ENCODE assay signal across 1 cellular context in the genomic region with DNA sequence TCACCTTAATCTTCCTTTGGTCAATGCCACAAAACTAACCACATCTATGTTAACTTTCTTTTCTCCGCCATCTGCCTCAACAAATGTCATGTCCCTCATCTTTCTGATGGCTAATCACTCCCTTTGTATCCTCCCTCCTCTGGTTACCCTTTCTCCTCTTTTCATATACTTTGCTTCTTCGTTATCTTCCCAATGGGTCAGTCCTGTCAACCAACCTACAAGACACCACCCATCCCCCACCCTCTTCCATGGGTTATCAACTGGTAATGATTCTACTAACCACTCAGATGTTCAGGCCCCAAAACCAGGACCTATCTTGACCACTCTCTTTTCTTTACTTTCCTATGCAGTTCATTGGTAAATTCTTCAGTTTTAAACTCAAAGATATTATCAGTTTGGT.
TF ChIP-seq lines count a peak whose summit lies in the region.

No MANE protein-coding gene starts in this region.

TF ChIP-seq in K562, 482 proteins besides CTCF, POLR2A, EP300 and RAD21:
- TF ChIP-seq ZNF79 (CRISPR knock-in tag; IDR thresholded peaks at IDR 0.05; ENCODE audit: low read depth), result 0 out of 2 replicates have a peak, but pooled peaks have one; percentile 30
- no peak for TF ChIP-seq RBM14 (IDR thresholded peaks at IDR 0.05; ENCODE audit: borderline replicate concordance, insufficient read depth, low read depth, low read length)
- TF ChIP-seq CBX3 (IDR thresholded peaks at IDR 0.05; ENCODE audit: borderline replicate concordance in 1 of 2, low read length in 2 of 2), result no peak
- TF ChIP-seq HMG20B (CRISPR knock-in tag; IDR thresholded peaks at IDR 0.05), result 0 out of 2 replicates have a peak, but pooled peaks have one; percentile 46
- TF ChIP-seq, protein P1, sequence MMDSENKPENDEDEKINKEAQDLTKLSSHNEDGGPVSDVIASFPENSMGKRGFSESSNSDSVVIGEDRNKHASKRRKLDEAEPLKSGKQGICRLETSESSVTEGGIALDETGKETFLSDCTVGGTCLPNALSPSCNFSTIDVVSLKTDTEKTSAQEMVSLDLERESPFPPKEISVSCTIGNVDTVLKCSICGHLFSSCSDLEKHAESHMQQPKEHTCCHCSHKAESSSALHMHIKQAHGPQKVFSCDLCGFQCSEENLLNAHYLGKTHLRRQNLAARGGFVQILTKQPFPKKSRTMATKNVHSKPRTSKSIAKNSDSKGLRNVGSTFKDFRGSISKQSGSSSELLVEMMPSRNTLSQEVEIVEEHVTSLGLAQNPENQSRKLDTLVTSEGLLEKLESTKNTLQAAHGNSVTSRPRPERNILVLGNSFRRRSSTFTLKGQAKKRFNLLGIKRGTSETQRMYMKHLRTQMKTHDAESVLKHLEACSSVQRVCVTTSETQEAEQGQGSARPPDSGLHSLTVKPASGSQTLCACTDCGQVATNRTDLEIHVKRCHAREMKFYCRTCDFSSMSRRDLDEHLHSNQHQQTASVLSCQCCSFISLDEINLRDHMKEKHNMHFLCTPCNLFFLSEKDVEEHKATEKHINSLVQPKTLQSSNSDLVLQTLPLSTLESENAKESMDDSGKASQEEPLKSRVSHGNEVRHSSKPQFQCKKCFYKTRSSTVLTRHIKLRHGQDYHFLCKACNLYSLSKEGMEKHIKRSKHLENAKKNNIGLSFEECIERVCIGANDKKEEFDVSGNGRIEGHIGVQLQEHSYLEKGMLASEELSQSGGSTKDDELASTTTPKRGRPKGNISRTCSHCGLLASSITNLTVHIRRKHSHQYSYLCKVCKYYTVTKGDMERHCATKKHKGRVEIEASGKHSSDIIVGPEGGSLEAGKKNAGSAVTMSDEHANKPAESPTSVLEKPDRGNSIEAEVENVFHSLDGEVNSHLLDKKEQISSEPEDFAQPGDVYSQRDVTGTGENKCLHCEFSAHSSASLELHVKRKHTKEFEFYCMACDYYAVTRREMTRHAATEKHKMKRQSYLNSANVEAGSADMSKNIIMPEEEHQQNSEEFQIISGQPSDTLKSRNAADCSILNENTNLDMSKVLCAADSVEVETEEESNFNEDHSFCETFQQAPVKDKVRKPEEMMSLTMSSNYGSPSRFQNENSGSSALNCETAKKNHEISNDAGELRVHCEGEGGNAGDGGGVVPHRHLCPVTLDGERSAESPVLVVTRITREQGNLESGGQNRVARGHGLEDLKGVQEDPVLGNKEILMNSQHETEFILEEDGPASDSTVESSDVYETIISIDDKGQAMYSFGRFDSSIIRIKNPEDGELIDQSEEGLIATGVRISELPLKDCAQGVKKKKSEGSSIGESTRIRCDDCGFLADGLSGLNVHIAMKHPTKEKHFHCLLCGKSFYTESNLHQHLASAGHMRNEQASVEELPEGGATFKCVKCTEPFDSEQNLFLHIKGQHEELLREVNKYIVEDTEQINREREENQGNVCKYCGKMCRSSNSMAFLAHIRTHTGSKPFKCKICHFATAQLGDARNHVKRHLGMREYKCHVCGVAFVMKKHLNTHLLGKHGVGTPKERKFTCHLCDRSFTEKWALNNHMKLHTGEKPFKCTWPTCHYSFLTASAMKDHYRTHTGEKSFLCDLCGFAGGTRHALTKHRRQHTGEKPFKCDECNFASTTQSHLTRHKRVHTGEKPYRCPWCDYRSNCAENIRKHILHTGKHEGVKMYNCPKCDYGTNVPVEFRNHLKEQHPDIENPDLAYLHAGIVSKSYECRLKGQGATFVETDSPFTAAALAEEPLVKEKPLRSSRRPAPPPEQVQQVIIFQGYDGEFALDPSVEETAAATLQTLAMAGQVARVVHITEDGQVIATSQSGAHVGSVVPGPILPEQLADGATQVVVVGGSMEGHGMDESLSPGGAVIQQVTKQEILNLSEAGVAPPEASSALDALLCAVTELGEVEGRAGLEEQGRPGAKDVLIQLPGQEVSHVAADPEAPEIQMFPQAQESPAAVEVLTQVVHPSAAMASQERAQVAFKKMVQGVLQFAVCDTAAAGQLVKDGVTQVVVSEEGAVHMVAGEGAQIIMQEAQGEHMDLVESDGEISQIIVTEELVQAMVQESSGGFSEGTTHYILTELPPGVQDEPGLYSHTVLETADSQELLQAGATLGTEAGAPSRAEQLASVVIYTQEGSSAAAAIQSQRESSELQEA (IDR thresholded peaks at IDR 0.05; ENCODE audit: low read depth), result no peak
- TF ChIP-seq ZNF586 (CRISPR knock-in tag; conservative IDR thresholded peaks at IDR 0.05), result peak; percentile 17; the same call in 1 of the 2 replicates
- TF ChIP-seq TRIM24 (IDR thresholded peaks at IDR 0.05), result 0 out of 4 replicates have a peak, but pooled peaks of 1 of the 2 experiments have one; percentile 33
- TF ChIP-seq NUFIP1 (IDR thresholded peaks at IDR 0.05; ENCODE audit: partially characterized antibody), result no peak
- no peak for TF ChIP-seq TOE1 (IDR thresholded peaks at IDR 0.05; ENCODE audit: borderline replicate concordance)
- no peak for TF ChIP-seq TOE1 (CRISPR knock-in tag; IDR thresholded peaks at IDR 0.05; ENCODE audit: borderline replicate concordance, low read depth)
- TF ChIP-seq, protein P2, sequence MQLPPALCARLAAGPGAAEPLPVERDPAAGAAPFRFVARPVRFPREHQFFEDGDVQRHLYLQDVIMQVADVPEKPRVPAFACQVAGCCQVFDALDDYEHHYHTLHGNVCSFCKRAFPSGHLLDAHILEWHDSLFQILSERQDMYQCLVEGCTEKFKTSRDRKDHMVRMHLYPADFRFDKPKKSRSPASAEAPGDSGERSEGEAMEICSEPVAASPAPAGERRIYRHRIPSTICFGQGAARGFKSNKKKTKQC (CRISPR knock-in tag; IDR thresholded peaks at IDR 0.05), result no peak
- no peak for TF ChIP-seq NCOA2 (IDR thresholded peaks at IDR 0.05; ENCODE audit: partially characterized antibody in 2 of 2)
- no peak for TF ChIP-seq SMARCA4 (IDR thresholded peaks at IDR 0.05)
- TF ChIP-seq ILK (tag; IDR thresholded peaks at IDR 0.05; ENCODE audit: borderline replicate concordance, low read depth), result no peak
- TF ChIP-seq, protein P3, sequence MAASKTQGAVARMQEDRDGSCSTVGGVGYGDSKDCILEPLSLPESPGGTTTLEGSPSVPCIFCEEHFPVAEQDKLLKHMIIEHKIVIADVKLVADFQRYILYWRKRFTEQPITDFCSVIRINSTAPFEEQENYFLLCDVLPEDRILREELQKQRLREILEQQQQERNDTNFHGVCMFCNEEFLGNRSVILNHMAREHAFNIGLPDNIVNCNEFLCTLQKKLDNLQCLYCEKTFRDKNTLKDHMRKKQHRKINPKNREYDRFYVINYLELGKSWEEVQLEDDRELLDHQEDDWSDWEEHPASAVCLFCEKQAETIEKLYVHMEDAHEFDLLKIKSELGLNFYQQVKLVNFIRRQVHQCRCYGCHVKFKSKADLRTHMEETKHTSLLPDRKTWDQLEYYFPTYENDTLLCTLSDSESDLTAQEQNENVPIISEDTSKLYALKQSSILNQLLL (CRISPR knock-in tag; IDR thresholded peaks at IDR 0.05; ENCODE audit: borderline replicate concordance), result no peak
- TF ChIP-seq, protein P4, sequence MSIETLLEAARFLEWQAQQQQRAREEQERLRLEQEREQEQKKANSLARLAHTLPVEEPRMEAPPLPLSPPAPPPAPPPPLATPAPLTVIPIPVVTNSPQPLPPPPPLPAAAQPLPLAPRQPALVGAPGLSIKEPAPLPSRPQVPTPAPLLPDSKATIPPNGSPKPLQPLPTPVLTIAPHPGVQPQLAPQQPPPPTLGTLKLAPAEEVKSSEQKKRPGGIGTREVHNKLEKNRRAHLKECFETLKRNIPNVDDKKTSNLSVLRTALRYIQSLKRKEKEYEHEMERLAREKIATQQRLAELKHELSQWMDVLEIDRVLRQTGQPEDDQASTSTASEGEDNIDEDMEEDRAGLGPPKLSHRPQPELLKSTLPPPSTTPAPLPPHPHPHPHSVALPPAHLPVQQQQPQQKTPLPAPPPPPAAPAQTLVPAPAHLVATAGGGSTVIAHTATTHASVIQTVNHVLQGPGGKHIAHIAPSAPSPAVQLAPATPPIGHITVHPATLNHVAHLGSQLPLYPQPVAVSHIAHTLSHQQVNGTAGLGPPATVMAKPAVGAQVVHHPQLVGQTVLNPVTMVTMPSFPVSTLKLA (conservative IDR thresholded peaks at IDR 0.05), result no peak
- TF ChIP-seq BCOR (IDR thresholded peaks at IDR 0.05), result no peak
- peak; percentile 97 for TF ChIP-seq HMBOX1 (IDR thresholded peaks at IDR 0.05)
- no peak for TF ChIP-seq POLR2AphosphoS5 (IDR thresholded peaks at IDR 0.05; ENCODE audit: control insufficient read depth, insufficient read depth, low read depth, low read length)
- no peak for TF ChIP-seq ZNF224 (CRISPR knock-in tag; IDR thresholded peaks at IDR 0.05)
- peak; percentile 53; the same call in 1 of the 2 replicates for TF ChIP-seq EHMT2 (IDR thresholded peaks at IDR 0.05)
- no peak for TF ChIP-seq ZNF77 (CRISPR knock-in tag; IDR thresholded peaks at IDR 0.05)
- no peak for TF ChIP-seq SETDB1 (IDR thresholded peaks at IDR 0.05; ENCODE audit: low read length)
TF ChIP-seq in K562: peak in this region for 6.
